Comparison of ENCODE assay signal across 1 cellular context in the genomic region with DNA sequence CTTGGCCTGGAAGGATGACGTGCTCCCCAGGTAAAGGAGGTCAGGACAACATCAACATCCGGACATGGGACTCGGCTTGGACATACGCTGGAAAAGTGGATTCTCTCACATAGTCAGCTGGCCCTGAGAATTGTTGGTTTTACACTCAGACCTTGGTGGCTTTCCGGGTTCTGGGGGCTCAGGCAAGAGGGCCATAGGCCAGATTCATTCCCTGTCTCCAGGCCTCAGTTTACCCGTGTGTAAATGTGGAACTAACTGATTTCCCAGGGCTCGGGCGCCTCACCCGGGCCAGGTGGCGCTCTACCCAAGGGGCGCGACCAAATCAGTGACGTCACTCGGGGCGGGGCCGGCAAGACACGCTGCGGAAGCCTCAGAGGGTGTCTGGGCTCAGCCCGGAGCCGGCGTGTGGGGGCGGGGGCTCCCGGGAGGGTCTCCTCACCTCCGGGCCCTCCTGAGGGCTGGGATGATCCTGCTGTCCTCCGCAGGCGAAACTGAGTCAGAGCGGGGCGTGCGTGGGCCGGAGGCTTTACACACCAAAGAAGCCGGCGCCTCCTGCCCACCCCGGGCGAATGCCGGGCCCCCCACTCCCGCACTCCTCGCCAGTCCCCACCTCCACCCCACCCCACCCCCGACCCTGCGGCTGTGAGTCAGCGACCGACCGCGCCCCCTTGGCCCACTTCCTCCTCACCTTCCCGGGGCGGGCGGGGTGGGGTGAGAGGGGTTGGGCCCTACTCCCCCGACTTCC.
A peak's percentile ranks its signal among the peaks of the same experiment; 100 is the strongest.
TF ChIP-seq lines count a peak whose summit lies in the region.

No MANE protein-coding gene starts in this region.

TF ChIP-seq in HepG2, 621 proteins besides CTCF, POLR2A, EP300 and RAD21 (continued from another document and continues in another):
- TF ChIP-seq, protein P1, sequence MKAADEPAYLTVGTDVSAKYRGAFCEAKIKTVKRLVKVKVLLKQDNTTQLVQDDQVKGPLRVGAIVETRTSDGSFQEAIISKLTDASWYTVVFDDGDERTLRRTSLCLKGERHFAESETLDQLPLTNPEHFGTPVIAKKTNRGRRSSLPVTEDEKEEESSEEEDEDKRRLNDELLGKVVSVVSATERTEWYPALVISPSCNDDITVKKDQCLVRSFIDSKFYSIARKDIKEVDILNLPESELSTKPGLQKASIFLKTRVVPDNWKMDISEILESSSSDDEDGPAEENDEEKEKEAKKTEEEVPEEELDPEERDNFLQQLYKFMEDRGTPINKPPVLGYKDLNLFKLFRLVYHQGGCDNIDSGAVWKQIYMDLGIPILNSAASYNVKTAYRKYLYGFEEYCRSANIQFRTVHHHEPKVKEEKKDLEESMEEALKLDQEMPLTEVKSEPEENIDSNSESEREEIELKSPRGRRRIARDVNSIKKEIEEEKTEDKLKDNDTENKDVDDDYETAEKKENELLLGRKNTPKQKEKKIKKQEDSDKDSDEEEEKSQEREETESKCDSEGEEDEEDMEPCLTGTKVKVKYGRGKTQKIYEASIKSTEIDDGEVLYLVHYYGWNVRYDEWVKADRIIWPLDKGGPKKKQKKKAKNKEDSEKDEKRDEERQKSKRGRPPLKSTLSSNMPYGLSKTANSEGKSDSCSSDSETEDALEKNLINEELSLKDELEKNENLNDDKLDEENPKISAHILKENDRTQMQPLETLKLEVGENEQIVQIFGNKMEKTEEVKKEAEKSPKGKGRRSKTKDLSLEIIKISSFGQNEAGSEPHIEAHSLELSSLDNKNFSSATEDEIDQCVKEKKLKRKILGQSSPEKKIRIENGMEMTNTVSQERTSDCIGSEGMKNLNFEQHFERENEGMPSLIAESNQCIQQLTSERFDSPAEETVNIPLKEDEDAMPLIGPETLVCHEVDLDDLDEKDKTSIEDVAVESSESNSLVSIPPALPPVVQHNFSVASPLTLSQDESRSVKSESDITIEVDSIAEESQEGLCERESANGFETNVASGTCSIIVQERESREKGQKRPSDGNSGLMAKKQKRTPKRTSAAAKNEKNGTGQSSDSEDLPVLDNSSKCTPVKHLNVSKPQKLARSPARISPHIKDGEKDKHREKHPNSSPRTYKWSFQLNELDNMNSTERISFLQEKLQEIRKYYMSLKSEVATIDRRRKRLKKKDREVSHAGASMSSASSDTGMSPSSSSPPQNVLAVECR (CRISPR knock-in tag; IDR thresholded peaks at IDR 0.05; ENCODE audit: borderline replicate concordance) = peak; percentile 72
- TF ChIP-seq FOXO1 (CRISPR knock-in tag; IDR thresholded peaks at IDR 0.05) (peak; percentile 25; the same call in 1 of the 2 replicates), RARA (CRISPR knock-in tag; IDR thresholded peaks at IDR 0.05) (peak; percentile 3; the same call in 1 of the 2 replicates), ZNF205 (CRISPR knock-in tag; IDR thresholded peaks at IDR 0.05) (no peak), NR2F6 (IDR thresholded peaks at IDR 0.05) (peak; percentile 30; the same call in 1 of the 2 replicates), NR2F6 (CRISPR knock-in tag; IDR thresholded peaks at IDR 0.05) (no peak), ZNF687 (CRISPR knock-in tag; IDR thresholded peaks at IDR 0.05) (peak; percentile 64), MXI1 (IDR thresholded peaks at IDR 0.05; ENCODE audit: borderline replicate concordance, low read depth, low read length) (peak; percentile 76; the same call in 1 of the 3 replicates), NAIF1 (CRISPR knock-in tag; IDR thresholded peaks at IDR 0.05; ENCODE audit: borderline replicate concordance) (0 out of 2 replicates have a peak, but pooled peaks have one; percentile 62), ZNF710 (CRISPR knock-in tag; IDR thresholded peaks at IDR 0.05; ENCODE audit: borderline replicate concordance) (peak; percentile 49; the same call in 1 of the 2 replicates), THAP11 (CRISPR knock-in tag; IDR thresholded peaks at IDR 0.05) (peak; percentile 57; the same call in 1 of the 2 replicates), SMAD1 (CRISPR knock-in tag; IDR thresholded peaks at IDR 0.05; ENCODE audit: borderline replicate concordance, low read depth) (0 out of 2 replicates have a peak, but pooled peaks have one; percentile 42), SNAI1 (CRISPR knock-in tag; IDR thresholded peaks at IDR 0.05; ENCODE audit: borderline replicate concordance) (peak; percentile 70; the same call in 1 of the 2 replicates), CREM (IDR thresholded peaks at IDR 0.05) (peak; percentile 87), CREM (CRISPR knock-in tag; IDR thresholded peaks at IDR 0.05) (no peak), PHF8 (CRISPR knock-in tag; IDR thresholded peaks at IDR 0.05) (peak; percentile 31; the same call in 1 of the 2 replicates), SP1 (IDR thresholded peaks at IDR 0.05) (no peak), SP1 (CRISPR knock-in tag; IDR thresholded peaks at IDR 0.05) (peak; percentile 83), MED8 (CRISPR knock-in tag; IDR thresholded peaks at IDR 0.05; ENCODE audit: insufficient replicate concordance) (peak; percentile 43), TBX3 (IDR thresholded peaks at IDR 0.05; ENCODE audit: borderline replicate concordance) (peak; percentile 27; the same call in 1 of the 2 replicates), ZNF747 (CRISPR knock-in tag; IDR thresholded peaks at IDR 0.05; ENCODE audit: borderline replicate concordance) (peak; percentile 52; the same call in 1 of the 2 replicates), KLF13 (CRISPR knock-in tag; IDR thresholded peaks at IDR 0.05) (0 out of 2 replicates have a peak, but pooled peaks have one; percentile 16), ZNF337 (CRISPR knock-in tag; IDR thresholded peaks at IDR 0.05; ENCODE audit: borderline replicate concordance, low read depth) (no peak), TFE3 (CRISPR knock-in tag; IDR thresholded peaks at IDR 0.05) (no peak; the same call in 1 of the 2 replicates), POLR2G (IDR thresholded peaks at IDR 0.05; ENCODE audit: low read depth, low read length) (peak; percentile 85), NPAS2 (CRISPR knock-in tag; IDR thresholded peaks at IDR 0.05; ENCODE audit: borderline replicate concordance) (no peak)
- TF ChIP-seq, protein P2, sequence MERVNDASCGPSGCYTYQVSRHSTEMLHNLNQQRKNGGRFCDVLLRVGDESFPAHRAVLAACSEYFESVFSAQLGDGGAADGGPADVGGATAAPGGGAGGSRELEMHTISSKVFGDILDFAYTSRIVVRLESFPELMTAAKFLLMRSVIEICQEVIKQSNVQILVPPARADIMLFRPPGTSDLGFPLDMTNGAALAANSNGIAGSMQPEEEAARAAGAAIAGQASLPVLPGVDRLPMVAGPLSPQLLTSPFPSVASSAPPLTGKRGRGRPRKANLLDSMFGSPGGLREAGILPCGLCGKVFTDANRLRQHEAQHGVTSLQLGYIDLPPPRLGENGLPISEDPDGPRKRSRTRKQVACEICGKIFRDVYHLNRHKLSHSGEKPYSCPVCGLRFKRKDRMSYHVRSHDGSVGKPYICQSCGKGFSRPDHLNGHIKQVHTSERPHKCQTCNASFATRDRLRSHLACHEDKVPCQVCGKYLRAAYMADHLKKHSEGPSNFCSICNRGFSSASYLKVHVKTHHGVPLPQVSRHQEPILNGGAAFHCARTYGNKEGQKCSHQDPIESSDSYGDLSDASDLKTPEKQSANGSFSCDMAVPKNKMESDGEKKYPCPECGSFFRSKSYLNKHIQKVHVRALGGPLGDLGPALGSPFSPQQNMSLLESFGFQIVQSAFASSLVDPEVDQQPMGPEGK (CRISPR knock-in tag; IDR thresholded peaks at IDR 0.05) = peak; percentile 73
- TF ChIP-seq, protein P3, sequence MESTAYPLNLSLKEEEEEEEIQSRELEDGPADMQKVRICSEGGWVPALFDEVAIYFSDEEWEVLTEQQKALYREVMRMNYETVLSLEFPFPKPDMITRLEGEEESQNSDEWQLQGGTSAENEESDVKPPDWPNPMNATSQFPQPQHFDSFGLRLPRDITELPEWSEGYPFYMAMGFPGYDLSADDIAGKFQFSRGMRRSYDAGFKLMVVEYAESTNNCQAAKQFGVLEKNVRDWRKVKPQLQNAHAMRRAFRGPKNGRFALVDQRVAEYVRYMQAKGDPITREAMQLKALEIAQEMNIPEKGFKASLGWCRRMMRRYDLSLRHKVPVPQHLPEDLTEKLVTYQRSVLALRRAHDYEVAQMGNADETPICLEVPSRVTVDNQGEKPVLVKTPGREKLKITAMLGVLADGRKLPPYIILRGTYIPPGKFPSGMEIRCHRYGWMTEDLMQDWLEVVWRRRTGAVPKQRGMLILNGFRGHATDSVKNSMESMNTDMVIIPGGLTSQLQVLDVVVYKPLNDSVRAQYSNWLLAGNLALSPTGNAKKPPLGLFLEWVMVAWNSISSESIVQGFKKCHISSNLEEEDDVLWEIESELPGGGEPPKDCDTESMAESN (CRISPR knock-in tag; conservative IDR thresholded peaks at IDR 0.05) = peak; percentile 60; the same call in 1 of the 2 replicates
- TF ChIP-seq, protein P4, sequence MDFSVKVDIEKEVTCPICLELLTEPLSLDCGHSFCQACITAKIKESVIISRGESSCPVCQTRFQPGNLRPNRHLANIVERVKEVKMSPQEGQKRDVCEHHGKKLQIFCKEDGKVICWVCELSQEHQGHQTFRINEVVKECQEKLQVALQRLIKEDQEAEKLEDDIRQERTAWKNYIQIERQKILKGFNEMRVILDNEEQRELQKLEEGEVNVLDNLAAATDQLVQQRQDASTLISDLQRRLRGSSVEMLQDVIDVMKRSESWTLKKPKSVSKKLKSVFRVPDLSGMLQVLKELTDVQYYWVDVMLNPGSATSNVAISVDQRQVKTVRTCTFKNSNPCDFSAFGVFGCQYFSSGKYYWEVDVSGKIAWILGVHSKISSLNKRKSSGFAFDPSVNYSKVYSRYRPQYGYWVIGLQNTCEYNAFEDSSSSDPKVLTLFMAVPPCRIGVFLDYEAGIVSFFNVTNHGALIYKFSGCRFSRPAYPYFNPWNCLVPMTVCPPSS (IDR thresholded peaks at IDR 0.05) = no peak
- TF ChIP-seq, protein P5, sequence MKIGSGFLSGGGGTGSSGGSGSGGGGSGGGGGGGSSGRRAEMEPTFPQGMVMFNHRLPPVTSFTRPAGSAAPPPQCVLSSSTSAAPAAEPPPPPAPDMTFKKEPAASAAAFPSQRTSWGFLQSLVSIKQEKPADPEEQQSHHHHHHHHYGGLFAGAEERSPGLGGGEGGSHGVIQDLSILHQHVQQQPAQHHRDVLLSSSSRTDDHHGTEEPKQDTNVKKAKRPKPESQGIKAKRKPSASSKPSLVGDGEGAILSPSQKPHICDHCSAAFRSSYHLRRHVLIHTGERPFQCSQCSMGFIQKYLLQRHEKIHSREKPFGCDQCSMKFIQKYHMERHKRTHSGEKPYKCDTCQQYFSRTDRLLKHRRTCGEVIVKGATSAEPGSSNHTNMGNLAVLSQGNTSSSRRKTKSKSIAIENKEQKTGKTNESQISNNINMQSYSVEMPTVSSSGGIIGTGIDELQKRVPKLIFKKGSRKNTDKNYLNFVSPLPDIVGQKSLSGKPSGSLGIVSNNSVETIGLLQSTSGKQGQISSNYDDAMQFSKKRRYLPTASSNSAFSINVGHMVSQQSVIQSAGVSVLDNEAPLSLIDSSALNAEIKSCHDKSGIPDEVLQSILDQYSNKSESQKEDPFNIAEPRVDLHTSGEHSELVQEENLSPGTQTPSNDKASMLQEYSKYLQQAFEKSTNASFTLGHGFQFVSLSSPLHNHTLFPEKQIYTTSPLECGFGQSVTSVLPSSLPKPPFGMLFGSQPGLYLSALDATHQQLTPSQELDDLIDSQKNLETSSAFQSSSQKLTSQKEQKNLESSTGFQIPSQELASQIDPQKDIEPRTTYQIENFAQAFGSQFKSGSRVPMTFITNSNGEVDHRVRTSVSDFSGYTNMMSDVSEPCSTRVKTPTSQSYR (CRISPR knock-in tag; IDR thresholded peaks at IDR 0.05; ENCODE audit: borderline replicate concordance) = peak; percentile 53; the same call in 1 of the 2 replicates
